ENCODE assay signal across 22 cellular contexts in genomic region chr4:124530464-124531077, GRCh38.
DNase-seq lines count a peak whose midpoint lies in the region; ATAC-seq and TF ChIP-seq lines count a peak whose summit lies in the region.
"Had no signal": no experiment of that assay in that cellular context is flagged by ENCODE, and none has a peak within 500 bp of the region (broad histone marks: within the 10 kb centered on the region; RNA-seq: fewer than 3 reads in every experiment).

No MANE protein-coding gene starts in this region.

- H3F3A ChIP-seq in PC-3 (ENCODE audit: low read length, unreplicated experiment): no peaks in the 10 kb centered on the region

- H3K9ac ChIP-seq in PC-3 (ENCODE audit: low read length): no peak overlapping the region

- no peaks in the 10 kb centered on the region for H3K79me2 ChIP-seq in PC-3 (ENCODE audit: low read length)

- CTCF ChIA-PET in PC-3 (lab: Charles Lee): no interaction called here

- POLR2A ChIA-PET in PC-3 (lab: Charles Lee; ENCODE audit: unreplicated experiment): no interaction called here

- intact Hi-C loops in PC-3 (cut with micrococcal nuclease): no loop called here

- no peak for TF ChIP-seq CTCF in PC-3 (conservative IDR thresholded peaks at IDR 0.05; ENCODE audit: low read depth, low read length)

- H3K9me2 ChIP-seq in PC-3 (replicated peaks; ENCODE audit: low read length): no peaks in the 10 kb centered on the region

- H3K9me3 ChIP-seq in PC-3 (ENCODE audit: low read length): no peaks in the 10 kb centered on the region
- H3K9me3 ChIP-seq: pancreas, transverse colon had no signal

- H4K20me1 ChIP-seq in PC-3 (ENCODE audit: low read length): no peaks in the 10 kb centered on the region

- H2AFZ ChIP-seq in PC-3 (ENCODE audit: low read length): no peak overlapping the region

- H3K27me3 ChIP-seq in PC-3 (ENCODE audit: low read length): no peaks in the 10 kb centered on the region
- H3K27me3 ChIP-seq: pancreas, transverse colon had no signal

- H3K36me3 ChIP-seq in PC-3 (ENCODE audit: low read depth, low read length): no peaks in the 10 kb centered on the region
- H3K36me3 ChIP-seq: pancreas, transverse colon had no signal

- peak; percentile 39 for DNase-seq in ELR (ENCODE audit: low read depth)
- DNase-seq in PC-3: peak; percentile 23
- peak; percentile 92 for DNase-seq in fibroblast of gingiva (ENCODE audit: low read depth)
- DNase-seq in renal cortical epithelial cell (ENCODE audit: low read depth): peak; percentile 29
- no peak for DNase-seq in MV-4-11 (lab: John Stamatoyannopoulos, UW)
- DNase-seq in HUDEP-2 (lab: John Stamatoyannopoulos, UW; ENCODE audit: unreplicated experiment in 76 of 76): no peak
- DNase-seq: activated CD4-positive, alpha-beta T cell treated with anti-CD3 and anti-CD28 coated beads for 4 hours; activated CD8-positive, alpha-beta memory T cell treated with anti-CD3 and anti-CD28 coated beads, Interleukin-2, amount 10 ng/mL, durations not matched to agents 7 days and 5 days; activated naive CD8-positive, alpha-beta T cell treated with anti-CD3 and anti-CD28 coated beads, Interleukin-2, amount 10 ng/mL, durations not matched to agents 7 days and 5 days; head of caudate nucleus; immature natural killer cell; naive thymus-derived CD4-positive, alpha-beta T cell; NCI-H1048; NCI-H2081; NCI-H510A treated with DMSO at 0.1 percent for 48 hours; pancreas; stimulated activated CD4-positive, alpha-beta T cell treated with anti-CD3 and anti-CD28 coated beads, Interleukin-2, amount 100 ng/mL, for 24 hours; transverse colon had no signal

- H3K4me1 ChIP-seq in PC-3 (ENCODE audit: insufficient read depth, low read length): peaks cover 7% of the 10 kb centered on the region
- H3K4me1 ChIP-seq: pancreas, transverse colon had no signal

- H3K4me2 ChIP-seq in PC-3 (ENCODE audit: low read length): no peak overlapping the region

- peak; percentile 55 for ATAC-seq in PC-3
- ATAC-seq in HG03442 (IDR thresholded peaks at IDR 0.05; ENCODE audit: unreplicated experiment): no peak
- ATAC-seq in GM19351 (IDR thresholded peaks at IDR 0.05; ENCODE audit: unreplicated experiment): no peak
- ATAC-seq: activated CD8-positive, alpha-beta memory T cell treated with anti-CD3 and anti-CD28 coated beads, Interleukin-2, amount 10 ng/mL, durations not matched to agents 7 days and 5 days; K562; naive thymus-derived CD4-positive, alpha-beta T cell; pancreas had no signal

- no peak overlapping the region for H3K27ac ChIP-seq in PC-3 (ENCODE audit: low read length)
- H3K27ac ChIP-seq: epithelial cell of prostate, pancreas, transverse colon had no signal

- BruUV-seq in PC-3 (replicated peaks; lab: Mats Ljungman, UMichigan): no TSS peak

- H3K4me3 ChIP-seq in PC-3 (ENCODE audit: low read length): no peak overlapping the region
- H3K4me3 ChIP-seq: K562, pancreas, transverse colon had no signal

Comparison
In these comparisons a context has a peak if more than half of its experiments do, and no peak if none do; other contexts are left out.
1. DNase-seq: peak in ELR (single experiment), PC-3 (single experiment), fibroblast of gingiva (single experiment) and renal cortical epithelial cell (single experiment); none in MV-4-11 (single experiment) and HUDEP-2 (0 of 76).